Comparison of ENCODE assay signal across 18 cellular contexts in genomic region chr7:93894966-93895650, GRCh38. TPM values are rescaled to one million over a fixed set of nuclear protein-coding genes. Genes with fewer than 3 reads are reported as not detected.
DNase-seq lines count a peak whose midpoint lies in the region; ATAC-seq and TF ChIP-seq lines count a peak whose summit lies in the region.
"Had no signal": no experiment of that assay in that cellular context is flagged by ENCODE, and none has a peak within 500 bp of the region (broad histone marks: within the 10 kb centered on the region; RNA-seq: fewer than 3 reads in every experiment).

No MANE protein-coding gene starts in this region.

- in situ Hi-C loops in brain microvascular endothelial cell (cut with HindIII; ENCODE audit: low pct_ligation_motif_present, low sequenced_read_pairs) = no loop called here

- H4K20me1 ChIP-seq in fibroblast of lung (ENCODE audit: control insufficient read depth, extremely low read depth, insufficient read depth, low read length) = no peaks in the 10 kb centered on the region

- no peak for ATAC-seq in GM19455 (IDR thresholded peaks at IDR 0.05; ENCODE audit: unreplicated experiment)
- ATAC-seq: Panc1 had no signal

- H3K27ac Mint-ChIP-seq in nephron = peak overlapping the region; percentile 23 to 67 (median 40)
- H3K27ac Mint-ChIP-seq: CD8-positive, alpha-beta memory T cell; HFFc6 had no signal

- no peaks in the 10 kb centered on the region for H3K9me3 Mint-ChIP-seq in nephron
- H3K9me3 Mint-ChIP-seq: HFFc6 had no signal

- H3K36me3 ChIP-seq in fibroblast of lung (ENCODE audit: control insufficient read depth, insufficient read depth, low read length) (no peaks in the 10 kb centered on the region), brain microvascular endothelial cell (replicated peaks) (no peaks in the 10 kb centered on the region)

- no peaks in the 10 kb centered on the region for H3K9me3 ChIP-seq in fibroblast of lung (ENCODE audit: control insufficient read depth, insufficient read depth, low read depth, low read length)

- H3K27me3 Mint-ChIP-seq in nephron (ENCODE audit: low read depth) = peaks cover 28% of the 10 kb centered on the region

- H2AFZ ChIP-seq in fibroblast of lung (ENCODE audit: low read length) = no peak overlapping the region

- H3K27me3 ChIP-seq in fibroblast of lung (ENCODE audit: control insufficient read depth, insufficient read depth, low read length) (no peaks in the 10 kb centered on the region), brain microvascular endothelial cell (replicated peaks) (no peaks in the 10 kb centered on the region)

- H3K4me1 Mint-ChIP-seq in nephron = peaks cover 46% of the 10 kb centered on the region

- TF ChIP-seq CTCF in LNCaP clone FGC (IDR thresholded peaks at IDR 0.05; ENCODE audit: control insufficient read depth, extremely low read depth, insufficient read depth) (no peak), fibroblast of lung (conservative IDR thresholded peaks at IDR 0.05 in 1 of 2, IDR thresholded peaks at IDR 0.05 in 1 of 2; ENCODE audit: low read depth in 1 of 2, low read length in 2 of 2) (no peak), nephron (IDR thresholded peaks at IDR 0.05; ENCODE audit: unreplicated experiment in 3 of 3) (no peak), brain microvascular endothelial cell (IDR thresholded peaks at IDR 0.05; ENCODE audit: low read depth, low read length, missing control alignments) (no peak)

- H3K4me3 Mint-ChIP-seq in nephron = peak overlapping the region in 1 of 3 experiments; percentile 22
- H3K4me3 Mint-ChIP-seq: CD8-positive, alpha-beta memory T cell; HFFc6 had no signal

- no peak overlapping the region for H3K9ac ChIP-seq in fibroblast of lung (ENCODE audit: insufficient read depth, low read length)
- H3K9ac ChIP-seq: KMS-11 had no signal

- H3K4me3 ChIP-seq in LNCaP clone FGC (ENCODE audit: low read depth, low read length) (no peak overlapping the region), fibroblast of lung (replicated peaks in 1 of 4; ENCODE audit: control extremely low read depth in 1 of 4, insufficient read depth in 1 of 4, low read depth in 3 of 4, low read length in 4 of 4) (no peak overlapping the region), brain microvascular endothelial cell (ENCODE audit: low read depth, low read length) (no peak overlapping the region)

- no peak overlapping the region for H3K4me2 ChIP-seq in fibroblast of lung (ENCODE audit: extremely low read depth, insufficient read depth, low read length)
- H3K4me2 ChIP-seq: KMS-11 had no signal

- no peaks in the 10 kb centered on the region for H3K36me3 Mint-ChIP-seq in nephron (ENCODE audit: low read depth)
- H3K36me3 Mint-ChIP-seq: CD8-positive, alpha-beta memory T cell had no signal

- no peaks in the 10 kb centered on the region for H3K4me1 ChIP-seq in fibroblast of lung (ENCODE audit: control insufficient read depth, extremely low read depth, insufficient read depth, low read length)

- no peak overlapping the region for H3K27ac ChIP-seq in fibroblast of lung (ENCODE audit: insufficient read depth, low read length)
- H3K27ac ChIP-seq in brain microvascular endothelial cell = no peak overlapping the region
- H3K27ac ChIP-seq: KMS-11 had no signal

- H3K79me2 ChIP-seq in fibroblast of lung (ENCODE audit: control insufficient read depth, insufficient read depth, low read length) = no peaks in the 10 kb centered on the region

- peak; percentile 46 for DNase-seq in LNCaP clone FGC (ENCODE audit: low read depth)
- peak; percentile 96 for DNase-seq in NCI-H82 treated with DMSO at 0.1 percent for 48 hours (lab: John Stamatoyannopoulos, UW; ENCODE audit: unreplicated experiment)
- DNase-seq in fibroblast of lung (ENCODE audit: low read depth in 2 of 2) = peak; percentile 44 to 56
- no peak for DNase-seq in brain microvascular endothelial cell
- DNase-seq in KG1 (lab: John Stamatoyannopoulos, UW) = no peak
- DNase-seq: CD8-positive, alpha-beta memory T cell; HFFc6; NCI-H1417; NCI-H2081; NCI-H2227 treated with DMSO at 0.1 percent for 48 hours; NCI-H526 treated with DMSO at 0.1 percent for 48 hours; SHP77 treated with DMSO at 0.1 percent for 48 hours had no signal

RNA-seq across cellular contexts. Expression of gene TFPI2, which starts 4.6 kb away (rescaled TPM):
- total RNA-seq in fibroblast of lung = 1.5 and 14.4 TPM in 2 replicates
- polyA plus RNA-seq in fibroblast of lung = 57.6 and 76.0 TPM in 2 replicates
- polyA plus RNA-seq in fibroblast of lung (2012) = 58.9 and 71.5 TPM in 2 replicates
- polyA minus RNA-seq in fibroblast of lung (ENCODE audit: low replicate concordance) = 35.6 and 44.9 TPM in 2 replicates
- total RNA-seq: CD8-positive, alpha-beta memory T cell had no signal
- polyA plus RNA-seq: CD8-positive, alpha-beta memory T cell had no signal

RNA-seq across cellular contexts. Expression of gene GNGT1, which starts 11.3 kb away (rescaled TPM):
- total RNA-seq in fibroblast of lung = not detected in 2 replicates
- polyA plus RNA-seq in fibroblast of lung = not detected in 2 replicates
- polyA plus RNA-seq in fibroblast of lung (2012) = not detected in 2 replicates
- not detected in 2 replicates for polyA minus RNA-seq in fibroblast of lung (ENCODE audit: low replicate concordance)
- total RNA-seq: CD8-positive, alpha-beta memory T cell; H4; HFFc6 had no signal
- polyA plus RNA-seq: BJ; CD8-positive, alpha-beta memory T cell had no signal

RNA-seq across cellular contexts. Expression of gene GNG11, which starts 26.4 kb away (rescaled TPM):
- 9.0 and 27.2 TPM in 2 replicates for total RNA-seq in fibroblast of lung
- polyA plus RNA-seq in fibroblast of lung = 23.1 and 46.1 TPM in 2 replicates
- polyA plus RNA-seq in fibroblast of lung (2012) = 37.7 and 63.8 TPM in 2 replicates
- polyA minus RNA-seq in fibroblast of lung (ENCODE audit: low replicate concordance) = 0.59 and 2.2 TPM in 2 replicates
- total RNA-seq: CD8-positive, alpha-beta memory T cell had no signal
- polyA plus RNA-seq: CD8-positive, alpha-beta memory T cell had no signal

Comparison
In these comparisons a context has a peak if more than half of its experiments do, and no peak if none do; other contexts are left out.
1. DNase-seq: peak in LNCaP clone FGC (single experiment), NCI-H82 treated with DMSO at 0.1 percent for 48 hours (single experiment) and fibroblast of lung (2 of 2); none in brain microvascular endothelial cell (single experiment) and KG1 (single experiment).